In genomic region chr6:119604124-119604523, GRCh38 we compare ENCODE assay signal across 7 cellular contexts.
"Had no signal": no experiment of that assay in that cellular context is flagged by ENCODE, and none has a peak within 500 bp of the region (broad histone marks: within the 10 kb centered on the region; RNA-seq: fewer than 3 reads in every experiment).

No MANE protein-coding gene starts in this region.

- FAIRE-seq: H1, H54, HTR-8/SVneo had no signal

- DNase-seq: H9, HCEC 1CT, IMR-90 had no signal

- H3K4me3 ChIP-seq: GM23338 had no signal

- H3K4me2 ChIP-seq: GM23338 had no signal

- ATAC-seq: GM23338 had no signal

- H2AFZ ChIP-seq: GM23338 had no signal
